ENCODE assay signal across 1 cellular context in the genomic region with DNA sequence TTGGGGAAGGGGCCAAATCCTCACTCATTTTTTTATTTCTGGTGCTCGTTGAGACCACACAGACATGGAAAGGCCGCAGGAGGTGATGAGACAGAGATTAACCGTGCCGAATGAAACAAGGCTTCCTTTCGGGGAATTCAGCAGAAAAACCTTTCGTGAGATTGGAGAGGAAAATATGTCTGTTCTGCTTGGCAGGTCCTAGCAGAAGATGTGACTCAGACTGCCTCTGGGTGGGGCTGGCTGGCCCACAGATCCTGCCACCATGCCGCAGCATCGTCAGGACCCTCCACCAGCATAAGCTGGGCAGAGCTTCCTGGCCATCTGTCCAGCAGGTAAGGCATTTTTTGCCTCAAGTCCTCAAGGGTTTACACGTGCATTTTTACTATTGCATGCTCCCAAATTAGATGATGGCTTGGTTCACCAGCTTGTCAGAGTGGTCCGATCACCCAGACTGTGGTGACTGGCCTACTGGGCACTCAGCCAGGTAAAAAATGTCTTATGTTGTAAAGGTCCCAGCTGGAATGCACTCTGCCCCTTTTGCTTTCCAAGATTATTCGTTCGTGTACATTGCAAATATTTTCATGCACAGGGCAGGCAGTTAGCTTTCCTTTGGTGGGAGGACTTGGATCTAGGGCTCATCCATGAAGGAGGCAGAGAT.
TF ChIP-seq lines count a peak whose summit lies in the region.

No MANE protein-coding gene starts in this region.

TF ChIP-seq in H1, 55 proteins besides CTCF, POLR2A, EP300 and RAD21:
- TF ChIP-seq CBX8 (IDR thresholded peaks at IDR 0.05; ENCODE audit: borderline replicate concordance, low read depth, low read length) (no peak), POU5F1 (IDR thresholded peaks at IDR 0.05; ENCODE audit: low read depth, low read length) (no peak), SUZ12 (IDR thresholded peaks at IDR 0.05; ENCODE audit: low read length) (no peak), TEAD4 (IDR thresholded peaks at IDR 0.05; ENCODE audit: low read depth, low read length) (no peak), BCL11A (IDR thresholded peaks at IDR 0.05; ENCODE audit: low read depth in 2 of 2, low read length in 2 of 2) (no peak), SIN3A (conservative IDR thresholded peaks at IDR 0.05 in 1 of 2, IDR thresholded peaks at IDR 0.05 in 1 of 2; ENCODE audit: low read depth in 1 of 2, low read length in 2 of 2) (no peak), FOSL1 (IDR thresholded peaks at IDR 0.05; ENCODE audit: insufficient read depth, low read depth, low read length) (no peak), TAF7 (optimal IDR thresholded peaks at IDR 0.05; ENCODE audit: borderline replicate concordance, low read depth, low read length) (no peak), YY1 (IDR thresholded peaks at IDR 0.05; ENCODE audit: low read depth, low read length) (no peak), CHD2 (IDR thresholded peaks at IDR 0.05; ENCODE audit: low read length) (no peak), RBBP5 (IDR thresholded peaks at IDR 0.05; ENCODE audit: borderline replicate concordance, low read depth, low read length) (no peak), KDM5A (IDR thresholded peaks at IDR 0.05; ENCODE audit: low read length) (no peak), SP4 (IDR thresholded peaks at IDR 0.05; ENCODE audit: low read length) (no peak), CBX5 (IDR thresholded peaks at IDR 0.05; ENCODE audit: low read depth, low read length) (no peak), JUN (IDR thresholded peaks at IDR 0.05; ENCODE audit: low read depth, low read length) (no peak)
- TF ChIP-seq, protein P1, sequence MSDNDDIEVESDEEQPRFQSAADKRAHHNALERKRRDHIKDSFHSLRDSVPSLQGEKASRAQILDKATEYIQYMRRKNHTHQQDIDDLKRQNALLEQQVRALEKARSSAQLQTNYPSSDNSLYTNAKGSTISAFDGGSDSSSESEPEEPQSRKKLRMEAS (IDR thresholded peaks at IDR 0.05) = no peak
- TF ChIP-seq, protein P2, sequence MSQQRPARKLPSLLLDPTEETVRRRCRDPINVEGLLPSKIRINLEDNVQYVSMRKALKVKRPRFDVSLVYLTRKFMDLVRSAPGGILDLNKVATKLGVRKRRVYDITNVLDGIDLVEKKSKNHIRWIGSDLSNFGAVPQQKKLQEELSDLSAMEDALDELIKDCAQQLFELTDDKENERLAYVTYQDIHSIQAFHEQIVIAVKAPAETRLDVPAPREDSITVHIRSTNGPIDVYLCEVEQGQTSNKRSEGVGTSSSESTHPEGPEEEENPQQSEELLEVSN (IDR thresholded peaks at IDR 0.05) = no peak
- TF ChIP-seq, protein P3, sequence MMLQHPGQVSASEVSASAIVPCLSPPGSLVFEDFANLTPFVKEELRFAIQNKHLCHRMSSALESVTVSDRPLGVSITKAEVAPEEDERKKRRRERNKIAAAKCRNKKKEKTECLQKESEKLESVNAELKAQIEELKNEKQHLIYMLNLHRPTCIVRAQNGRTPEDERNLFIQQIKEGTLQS (IDR thresholded peaks at IDR 0.05; ENCODE audit: insufficient read depth, low read depth, low read length) = no peak
TF ChIP-seq in H1: peak in this region for 0.
